ENCODE assay signal across 1 cellular context in the genomic region with DNA sequence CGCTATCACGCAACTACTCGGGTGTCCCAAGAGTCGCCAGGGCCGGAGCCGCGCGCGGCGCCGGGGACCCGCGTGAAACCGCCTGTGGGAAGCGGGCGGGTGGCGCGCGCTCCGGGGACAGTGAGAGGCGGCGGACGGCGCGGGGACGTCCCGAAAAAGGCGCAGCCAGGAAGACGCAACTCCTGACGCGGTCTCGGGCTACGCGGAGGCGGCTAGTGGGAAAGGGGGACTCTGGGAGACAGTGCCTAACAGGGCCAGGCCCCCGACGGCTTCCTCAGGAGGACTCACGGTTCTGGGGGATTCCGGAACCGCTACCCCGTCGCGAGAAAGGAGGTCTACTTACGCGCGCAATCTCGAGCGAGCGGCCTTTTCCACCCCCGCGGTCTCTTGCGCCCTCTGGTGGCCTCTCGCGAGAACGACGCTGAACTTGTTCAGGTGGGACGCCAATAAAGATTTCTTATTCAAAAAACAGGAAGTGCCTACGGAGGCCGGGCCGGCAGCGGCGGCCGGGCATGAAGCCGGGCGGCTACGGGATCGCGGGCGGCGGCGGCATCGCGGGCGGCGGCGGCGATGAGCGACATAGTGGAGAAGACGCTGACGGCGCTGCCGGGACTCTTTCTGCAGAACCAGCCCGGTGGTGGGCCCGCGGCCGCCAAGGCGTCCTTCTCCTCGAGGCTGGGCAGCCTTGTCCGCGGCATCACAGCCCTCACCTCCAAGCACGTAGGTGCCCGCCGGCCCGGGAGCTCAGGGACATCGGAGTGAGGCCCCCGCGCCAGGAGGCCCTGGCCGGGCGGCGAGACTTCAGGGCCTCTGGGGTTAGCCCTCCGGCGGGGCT.
A peak's percentile ranks its signal among the peaks of the same experiment; 100 is the strongest.
TF ChIP-seq lines count a peak whose summit lies in the region.

A gene (plus strand): TSS at position 475 of the 835 bp plus-strand sequence. CDS start 96 bp downstream, at position 571.

TF ChIP-seq in HEK293, 187 proteins besides CTCF, POLR2A, EP300 and RAD21 (continued from another document and continues in another):
- no peak for TF ChIP-seq ZNF664 (tag by site-specific recombination; IDR thresholded peaks at IDR 0.05)
- peak; percentile 89 for TF ChIP-seq ZSCAN30 (tag by site-specific recombination; IDR thresholded peaks at IDR 0.05)
- TF ChIP-seq SP3 (tag by site-specific recombination; IDR thresholded peaks at IDR 0.05) = no peak
- TF ChIP-seq, protein P1, sequence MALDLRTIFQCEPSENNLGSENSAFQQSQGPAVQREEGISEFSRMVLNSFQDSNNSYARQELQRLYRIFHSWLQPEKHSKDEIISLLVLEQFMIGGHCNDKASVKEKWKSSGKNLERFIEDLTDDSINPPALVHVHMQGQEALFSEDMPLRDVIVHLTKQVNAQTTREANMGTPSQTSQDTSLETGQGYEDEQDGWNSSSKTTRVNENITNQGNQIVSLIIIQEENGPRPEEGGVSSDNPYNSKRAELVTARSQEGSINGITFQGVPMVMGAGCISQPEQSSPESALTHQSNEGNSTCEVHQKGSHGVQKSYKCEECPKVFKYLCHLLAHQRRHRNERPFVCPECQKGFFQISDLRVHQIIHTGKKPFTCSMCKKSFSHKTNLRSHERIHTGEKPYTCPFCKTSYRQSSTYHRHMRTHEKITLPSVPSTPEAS (tag by site-specific recombination; IDR thresholded peaks at IDR 0.05) = no peak
- peak; percentile 18; the same call in 1 of the 2 replicates for TF ChIP-seq ZNF501 (tag by site-specific recombination; IDR thresholded peaks at IDR 0.05)
- TF ChIP-seq, protein P2, sequence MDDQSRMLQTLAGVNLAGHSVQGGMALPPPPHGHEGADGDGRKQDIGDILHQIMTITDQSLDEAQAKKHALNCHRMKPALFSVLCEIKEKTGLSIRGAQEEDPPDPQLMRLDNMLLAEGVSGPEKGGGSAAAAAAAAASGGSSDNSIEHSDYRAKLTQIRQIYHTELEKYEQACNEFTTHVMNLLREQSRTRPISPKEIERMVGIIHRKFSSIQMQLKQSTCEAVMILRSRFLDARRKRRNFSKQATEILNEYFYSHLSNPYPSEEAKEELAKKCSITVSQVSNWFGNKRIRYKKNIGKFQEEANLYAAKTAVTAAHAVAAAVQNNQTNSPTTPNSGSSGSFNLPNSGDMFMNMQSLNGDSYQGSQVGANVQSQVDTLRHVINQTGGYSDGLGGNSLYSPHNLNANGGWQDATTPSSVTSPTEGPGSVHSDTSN (CRISPR knock-in tag; IDR thresholded peaks at IDR 0.05) = no peak
- TF ChIP-seq ZNF747 (tag by site-specific recombination; IDR thresholded peaks at IDR 0.05) = no peak
- TF ChIP-seq TRIM28 (IDR thresholded peaks at IDR 0.05; ENCODE audit: borderline replicate concordance, low read length) = no peak
- TF ChIP-seq, protein P3, sequence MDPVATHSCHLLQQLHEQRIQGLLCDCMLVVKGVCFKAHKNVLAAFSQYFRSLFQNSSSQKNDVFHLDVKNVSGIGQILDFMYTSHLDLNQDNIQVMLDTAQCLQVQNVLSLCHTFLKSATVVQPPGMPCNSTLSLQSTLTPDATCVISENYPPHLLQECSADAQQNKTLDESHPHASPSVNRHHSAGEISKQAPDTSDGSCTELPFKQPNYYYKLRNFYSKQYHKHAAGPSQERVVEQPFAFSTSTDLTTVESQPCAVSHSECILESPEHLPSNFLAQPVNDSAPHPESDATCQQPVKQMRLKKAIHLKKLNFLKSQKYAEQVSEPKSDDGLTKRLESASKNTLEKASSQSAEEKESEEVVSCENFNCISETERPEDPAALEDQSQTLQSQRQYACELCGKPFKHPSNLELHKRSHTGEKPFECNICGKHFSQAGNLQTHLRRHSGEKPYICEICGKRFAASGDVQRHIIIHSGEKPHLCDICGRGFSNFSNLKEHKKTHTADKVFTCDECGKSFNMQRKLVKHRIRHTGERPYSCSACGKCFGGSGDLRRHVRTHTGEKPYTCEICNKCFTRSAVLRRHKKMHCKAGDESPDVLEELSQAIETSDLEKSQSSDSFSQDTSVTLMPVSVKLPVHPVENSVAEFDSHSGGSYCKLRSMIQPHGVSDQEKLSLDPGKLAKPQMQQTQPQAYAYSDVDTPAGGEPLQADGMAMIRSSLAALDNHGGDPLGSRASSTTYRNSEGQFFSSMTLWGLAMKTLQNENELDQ (tag by site-specific recombination; IDR thresholded peaks at IDR 0.05; ENCODE audit: low read depth) = no peak
- TF ChIP-seq GFI1B (tag by site-specific recombination; IDR thresholded peaks at IDR 0.05) = no peak
- TF ChIP-seq MEIS1 (CRISPR knock-in tag; IDR thresholded peaks at IDR 0.05; ENCODE audit: borderline replicate concordance) = no peak
- no peak for TF ChIP-seq ZNF596 (tag by site-specific recombination; IDR thresholded peaks at IDR 0.05)
- no peak for TF ChIP-seq ZNF404 (tag by site-specific recombination; IDR thresholded peaks at IDR 0.05)
- TF ChIP-seq ZNF155 (tag by site-specific recombination; IDR thresholded peaks at IDR 0.05) = no peak
- no peak for TF ChIP-seq ZNF791 (tag by site-specific recombination; IDR thresholded peaks at IDR 0.05)
- TF ChIP-seq, protein P4, sequence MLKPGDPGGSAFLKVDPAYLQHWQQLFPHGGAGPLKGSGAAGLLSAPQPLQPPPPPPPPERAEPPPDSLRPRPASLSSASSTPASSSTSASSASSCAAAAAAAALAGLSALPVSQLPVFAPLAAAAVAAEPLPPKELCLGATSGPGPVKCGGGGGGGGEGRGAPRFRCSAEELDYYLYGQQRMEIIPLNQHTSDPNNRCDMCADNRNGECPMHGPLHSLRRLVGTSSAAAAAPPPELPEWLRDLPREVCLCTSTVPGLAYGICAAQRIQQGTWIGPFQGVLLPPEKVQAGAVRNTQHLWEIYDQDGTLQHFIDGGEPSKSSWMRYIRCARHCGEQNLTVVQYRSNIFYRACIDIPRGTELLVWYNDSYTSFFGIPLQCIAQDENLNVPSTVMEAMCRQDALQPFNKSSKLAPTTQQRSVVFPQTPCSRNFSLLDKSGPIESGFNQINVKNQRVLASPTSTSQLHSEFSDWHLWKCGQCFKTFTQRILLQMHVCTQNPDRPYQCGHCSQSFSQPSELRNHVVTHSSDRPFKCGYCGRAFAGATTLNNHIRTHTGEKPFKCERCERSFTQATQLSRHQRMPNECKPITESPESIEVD (tag by site-specific recombination; IDR thresholded peaks at IDR 0.05) = no peak
- TF ChIP-seq ZNF133 (tag by site-specific recombination; IDR thresholded peaks at IDR 0.05) = no peak
- no peak for TF ChIP-seq REPIN1 (tag by site-specific recombination; IDR thresholded peaks at IDR 0.05; ENCODE audit: low read depth)
- TF ChIP-seq ZNF239 (tag by site-specific recombination; IDR thresholded peaks at IDR 0.05) = no peak
- TF ChIP-seq, protein P5, sequence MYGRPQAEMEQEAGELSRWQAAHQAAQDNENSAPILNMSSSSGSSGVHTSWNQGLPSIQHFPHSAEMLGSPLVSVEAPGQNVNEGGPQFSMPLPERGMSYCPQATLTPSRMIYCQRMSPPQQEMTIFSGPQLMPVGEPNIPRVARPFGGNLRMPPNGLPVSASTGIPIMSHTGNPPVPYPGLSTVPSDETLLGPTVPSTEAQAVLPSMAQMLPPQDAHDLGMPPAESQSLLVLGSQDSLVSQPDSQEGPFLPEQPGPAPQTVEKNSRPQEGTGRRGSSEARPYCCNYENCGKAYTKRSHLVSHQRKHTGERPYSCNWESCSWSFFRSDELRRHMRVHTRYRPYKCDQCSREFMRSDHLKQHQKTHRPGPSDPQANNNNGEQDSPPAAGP (tag by site-specific recombination; IDR thresholded peaks at IDR 0.05) = no peak
- TF ChIP-seq, protein P6, sequence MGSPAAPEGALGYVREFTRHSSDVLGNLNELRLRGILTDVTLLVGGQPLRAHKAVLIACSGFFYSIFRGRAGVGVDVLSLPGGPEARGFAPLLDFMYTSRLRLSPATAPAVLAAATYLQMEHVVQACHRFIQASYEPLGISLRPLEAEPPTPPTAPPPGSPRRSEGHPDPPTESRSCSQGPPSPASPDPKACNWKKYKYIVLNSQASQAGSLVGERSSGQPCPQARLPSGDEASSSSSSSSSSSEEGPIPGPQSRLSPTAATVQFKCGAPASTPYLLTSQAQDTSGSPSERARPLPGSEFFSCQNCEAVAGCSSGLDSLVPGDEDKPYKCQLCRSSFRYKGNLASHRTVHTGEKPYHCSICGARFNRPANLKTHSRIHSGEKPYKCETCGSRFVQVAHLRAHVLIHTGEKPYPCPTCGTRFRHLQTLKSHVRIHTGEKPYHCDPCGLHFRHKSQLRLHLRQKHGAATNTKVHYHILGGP (tag by site-specific recombination; IDR thresholded peaks at IDR 0.05) = no peak
- TF ChIP-seq, protein P7, sequence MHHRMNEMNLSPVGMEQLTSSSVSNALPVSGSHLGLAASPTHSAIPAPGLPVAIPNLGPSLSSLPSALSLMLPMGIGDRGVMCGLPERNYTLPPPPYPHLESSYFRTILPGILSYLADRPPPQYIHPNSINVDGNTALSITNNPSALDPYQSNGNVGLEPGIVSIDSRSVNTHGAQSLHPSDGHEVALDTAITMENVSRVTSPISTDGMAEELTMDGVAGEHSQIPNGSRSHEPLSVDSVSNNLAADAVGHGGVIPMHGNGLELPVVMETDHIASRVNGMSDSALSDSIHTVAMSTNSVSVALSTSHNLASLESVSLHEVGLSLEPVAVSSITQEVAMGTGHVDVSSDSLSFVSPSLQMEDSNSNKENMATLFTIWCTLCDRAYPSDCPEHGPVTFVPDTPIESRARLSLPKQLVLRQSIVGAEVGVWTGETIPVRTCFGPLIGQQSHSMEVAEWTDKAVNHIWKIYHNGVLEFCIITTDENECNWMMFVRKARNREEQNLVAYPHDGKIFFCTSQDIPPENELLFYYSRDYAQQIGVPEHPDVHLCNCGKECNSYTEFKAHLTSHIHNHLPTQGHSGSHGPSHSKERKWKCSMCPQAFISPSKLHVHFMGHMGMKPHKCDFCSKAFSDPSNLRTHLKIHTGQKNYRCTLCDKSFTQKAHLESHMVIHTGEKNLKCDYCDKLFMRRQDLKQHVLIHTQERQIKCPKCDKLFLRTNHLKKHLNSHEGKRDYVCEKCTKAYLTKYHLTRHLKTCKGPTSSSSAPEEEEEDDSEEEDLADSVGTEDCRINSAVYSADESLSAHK (tag by site-specific recombination; IDR thresholded peaks at IDR 0.05) = no peak
- TF ChIP-seq ZNF555 (tag by site-specific recombination; conservative IDR thresholded peaks at IDR 0.05) = no peak
- peak; percentile 24; the same call in 1 of the 2 replicates for TF ChIP-seq IKZF3 (tag by site-specific recombination; IDR thresholded peaks at IDR 0.05)
- TF ChIP-seq ZNF146 (tag by site-specific recombination; IDR thresholded peaks at IDR 0.05) = no peak; the same call in 1 of the 2 replicates
- no peak for TF ChIP-seq ZNF843 (tag by site-specific recombination; IDR thresholded peaks at IDR 0.05)
- no peak for TF ChIP-seq ZNF23 (tag by site-specific recombination; IDR thresholded peaks at IDR 0.05; ENCODE audit: borderline replicate concordance)
- TF ChIP-seq, protein P8, sequence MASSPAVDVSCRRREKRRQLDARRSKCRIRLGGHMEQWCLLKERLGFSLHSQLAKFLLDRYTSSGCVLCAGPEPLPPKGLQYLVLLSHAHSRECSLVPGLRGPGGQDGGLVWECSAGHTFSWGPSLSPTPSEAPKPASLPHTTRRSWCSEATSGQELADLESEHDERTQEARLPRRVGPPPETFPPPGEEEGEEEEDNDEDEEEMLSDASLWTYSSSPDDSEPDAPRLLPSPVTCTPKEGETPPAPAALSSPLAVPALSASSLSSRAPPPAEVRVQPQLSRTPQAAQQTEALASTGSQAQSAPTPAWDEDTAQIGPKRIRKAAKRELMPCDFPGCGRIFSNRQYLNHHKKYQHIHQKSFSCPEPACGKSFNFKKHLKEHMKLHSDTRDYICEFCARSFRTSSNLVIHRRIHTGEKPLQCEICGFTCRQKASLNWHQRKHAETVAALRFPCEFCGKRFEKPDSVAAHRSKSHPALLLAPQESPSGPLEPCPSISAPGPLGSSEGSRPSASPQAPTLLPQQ (tag by site-specific recombination; IDR thresholded peaks at IDR 0.05) = no peak; the same call in 1 of the 2 replicates
- TF ChIP-seq, protein P9, sequence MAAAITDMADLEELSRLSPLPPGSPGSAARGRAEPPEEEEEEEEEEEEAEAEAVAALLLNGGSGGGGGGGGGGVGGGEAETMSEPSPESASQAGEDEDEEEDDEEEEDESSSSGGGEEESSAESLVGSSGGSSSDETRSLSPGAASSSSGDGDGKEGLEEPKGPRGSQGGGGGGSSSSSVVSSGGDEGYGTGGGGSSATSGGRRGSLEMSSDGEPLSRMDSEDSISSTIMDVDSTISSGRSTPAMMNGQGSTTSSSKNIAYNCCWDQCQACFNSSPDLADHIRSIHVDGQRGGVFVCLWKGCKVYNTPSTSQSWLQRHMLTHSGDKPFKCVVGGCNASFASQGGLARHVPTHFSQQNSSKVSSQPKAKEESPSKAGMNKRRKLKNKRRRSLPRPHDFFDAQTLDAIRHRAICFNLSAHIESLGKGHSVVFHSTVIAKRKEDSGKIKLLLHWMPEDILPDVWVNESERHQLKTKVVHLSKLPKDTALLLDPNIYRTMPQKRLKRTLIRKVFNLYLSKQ (tag by site-specific recombination; IDR thresholded peaks at IDR 0.05; ENCODE audit: borderline replicate concordance) = no peak
- TF ChIP-seq OVOL3 (tag by site-specific recombination; IDR thresholded peaks at IDR 0.05) = no peak
- no peak; the same call in 1 of the 2 replicates for TF ChIP-seq ZNF335 (tag by site-specific recombination; conservative IDR thresholded peaks at IDR 0.05)
- no peak for TF ChIP-seq ZNF121 (tag by site-specific recombination; IDR thresholded peaks at IDR 0.05)
- TF ChIP-seq ZNF610 (tag by site-specific recombination; IDR thresholded peaks at IDR 0.05; ENCODE audit: borderline replicate concordance) = no peak
- no peak for TF ChIP-seq ZNF157 (tag by site-specific recombination; IDR thresholded peaks at IDR 0.05)
- no peak for TF ChIP-seq ZNF10 (tag by site-specific recombination; IDR thresholded peaks at IDR 0.05)
- TF ChIP-seq, protein P10, sequence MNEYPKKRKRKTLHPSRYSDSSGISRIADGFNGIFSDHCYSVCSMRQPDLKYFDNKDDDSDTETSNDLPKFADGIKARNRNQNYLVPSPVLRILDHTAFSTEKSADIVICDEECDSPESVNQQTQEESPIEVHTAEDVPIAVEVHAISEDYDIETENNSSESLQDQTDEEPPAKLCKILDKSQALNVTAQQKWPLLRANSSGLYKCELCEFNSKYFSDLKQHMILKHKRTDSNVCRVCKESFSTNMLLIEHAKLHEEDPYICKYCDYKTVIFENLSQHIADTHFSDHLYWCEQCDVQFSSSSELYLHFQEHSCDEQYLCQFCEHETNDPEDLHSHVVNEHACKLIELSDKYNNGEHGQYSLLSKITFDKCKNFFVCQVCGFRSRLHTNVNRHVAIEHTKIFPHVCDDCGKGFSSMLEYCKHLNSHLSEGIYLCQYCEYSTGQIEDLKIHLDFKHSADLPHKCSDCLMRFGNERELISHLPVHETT (tag by site-specific recombination; IDR thresholded peaks at IDR 0.05) = peak; percentile 50; the same call in 1 of the 2 replicates
- TF ChIP-seq RBAK (tag by site-specific recombination; IDR thresholded peaks at IDR 0.05) = no peak
- no peak for TF ChIP-seq ZNF548 (tag by site-specific recombination; IDR thresholded peaks at IDR 0.05)
- TF ChIP-seq YY2 (tag by site-specific recombination; IDR thresholded peaks at IDR 0.05) = no peak
- TF ChIP-seq, protein P11, sequence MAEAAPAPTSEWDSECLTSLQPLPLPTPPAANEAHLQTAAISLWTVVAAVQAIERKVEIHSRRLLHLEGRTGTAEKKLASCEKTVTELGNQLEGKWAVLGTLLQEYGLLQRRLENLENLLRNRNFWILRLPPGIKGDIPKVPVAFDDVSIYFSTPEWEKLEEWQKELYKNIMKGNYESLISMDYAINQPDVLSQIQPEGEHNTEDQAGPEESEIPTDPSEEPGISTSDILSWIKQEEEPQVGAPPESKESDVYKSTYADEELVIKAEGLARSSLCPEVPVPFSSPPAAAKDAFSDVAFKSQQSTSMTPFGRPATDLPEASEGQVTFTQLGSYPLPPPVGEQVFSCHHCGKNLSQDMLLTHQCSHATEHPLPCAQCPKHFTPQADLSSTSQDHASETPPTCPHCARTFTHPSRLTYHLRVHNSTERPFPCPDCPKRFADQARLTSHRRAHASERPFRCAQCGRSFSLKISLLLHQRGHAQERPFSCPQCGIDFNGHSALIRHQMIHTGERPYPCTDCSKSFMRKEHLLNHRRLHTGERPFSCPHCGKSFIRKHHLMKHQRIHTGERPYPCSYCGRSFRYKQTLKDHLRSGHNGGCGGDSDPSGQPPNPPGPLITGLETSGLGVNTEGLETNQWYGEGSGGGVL (tag by site-specific recombination; IDR thresholded peaks at IDR 0.05) = no peak; the same call in 1 of the 2 replicates
